Comparison of ENCODE assay signal across 16 cellular contexts in genomic region chr15:72994778-72995177, GRCh38. TPM values are rescaled to one million over a fixed set of nuclear protein-coding genes. Genes with fewer than 3 reads are reported as not detected.
DNase-seq lines count a peak whose midpoint lies in the region; ATAC-seq, FAIRE-seq and TF ChIP-seq lines count a peak whose summit lies in the region.
"Had no signal": no experiment of that assay in that cellular context is flagged by ENCODE, and none has a peak within 500 bp of the region (broad histone marks: within the 10 kb centered on the region; RNA-seq: fewer than 3 reads in every experiment).

No MANE protein-coding gene starts in this region.

- WGBS in sigmoid colon, 2 donors: 10 to 36% methylated on average over 8 of the region's 8 CpGs

- H3K27ac ChIP-seq in sigmoid colon (peak overlapping the region; percentile 7 to 41 (median 32)), kidney (ENCODE audit: low read depth in 2 of 2, low read length in 2 of 2) (no peak overlapping the region)
- H3K27ac ChIP-seq: parathyroid adenoma had no signal

- no peaks in the 10 kb centered on the region for H3K36me3 ChIP-seq in sigmoid colon
- no peaks in the 10 kb centered on the region for H3K36me3 ChIP-seq in kidney (ENCODE audit: control insufficient read depth in 1 of 2, insufficient read depth in 2 of 2, low read length in 2 of 2)
- H3K36me3 ChIP-seq: uterus had no signal

- no peak for FAIRE-seq in kidney (lab: Jason Lieb, UNC)
- FAIRE-seq: K562 had no signal

- intact Hi-C loops in sigmoid colon (cut with DNase I) (no loop called here), kidney (cut with DNase I) (no loop called here), CD14-positive monocyte (cut with micrococcal nuclease) (no loop called here)

- peaks cover 8 to 18% (median 16%) of the 10 kb centered on the region in 3 donors for H3K27me3 Mint-ChIP-seq in CD14-positive monocyte (ENCODE audit: low read depth in 3 of 3)

- H3K9ac ChIP-seq in kidney (ENCODE audit: low read length in 2 of 2): no peak overlapping the region
- H3K9ac ChIP-seq: parathyroid adenoma had no signal

- H3K4me1 ChIP-seq in sigmoid colon (peaks cover 0 to 29% (median 20%) of the 10 kb centered on the region in 4 donors), kidney (ENCODE audit: control insufficient read depth in 1 of 2, insufficient read depth in 1 of 2, low read depth in 1 of 2, low read length in 2 of 2) (no peaks in the 10 kb centered on the region)
- H3K4me1 ChIP-seq: parathyroid adenoma, uterus had no signal

- TF ChIP-seq POLR2A in sigmoid colon (IDR thresholded peaks at IDR 0.05): no peak

- no peaks in the 10 kb centered on the region for H3K36me3 Mint-ChIP-seq in CD14-positive monocyte
- H3K36me3 Mint-ChIP-seq: activated naive CD4-positive, alpha-beta T cell treated with anti-CD3 and anti-CD28 coated beads, Interleukin-2, amount 10 ng/mL, durations not matched to agents 7 days and 5 days had no signal

- peaks cover 0 to 2% (median 0%) of the 10 kb centered on the region in 7 donors for H3K9me3 Mint-ChIP-seq in CD14-positive monocyte
- H3K9me3 Mint-ChIP-seq: activated B cell treated with CpG ODN at 0.5 μM for 24 hours; activated naive CD4-positive, alpha-beta T cell treated with anti-CD3 and anti-CD28 coated beads, Interleukin-2, amount 10 ng/mL, durations not matched to agents 7 days and 5 days; effector memory CD8-positive, alpha-beta T cell had no signal

- H3K4me3 ChIP-seq in sigmoid colon: no peak overlapping the region
- no peak overlapping the region for H3K4me3 ChIP-seq in kidney (ENCODE audit: low read length in 2 of 2)
- H3K4me3 ChIP-seq: K562 had no signal

- H3K4me1 Mint-ChIP-seq in CD14-positive monocyte: peaks cover 13% of the 10 kb centered on the region
- H3K4me1 Mint-ChIP-seq: activated B cell treated with CpG ODN at 0.5 μM for 24 hours; activated naive CD4-positive, alpha-beta T cell treated with anti-CD3 and anti-CD28 coated beads, Interleukin-2, amount 10 ng/mL, durations not matched to agents 7 days and 5 days had no signal

- H3K9me3 ChIP-seq in sigmoid colon (no peaks in the 10 kb centered on the region), kidney (ENCODE audit: control insufficient read depth in 1 of 2, low read length in 2 of 2) (no peaks in the 10 kb centered on the region)
- H3K9me3 ChIP-seq: uterus had no signal

- H3K27me3 ChIP-seq in sigmoid colon: no peaks in the 10 kb centered on the region
- H3K27me3 ChIP-seq: uterus had no signal

- no peak overlapping the region for H3K27ac Mint-ChIP-seq in CD14-positive monocyte
- H3K27ac Mint-ChIP-seq: activated B cell treated with CpG ODN at 0.5 μM for 24 hours; activated naive CD4-positive, alpha-beta T cell treated with anti-CD3 and anti-CD28 coated beads, Interleukin-2, amount 10 ng/mL, durations not matched to agents 7 days and 5 days; effector memory CD8-positive, alpha-beta T cell had no signal

- DNase-seq in NCI-H1092 (lab: John Stamatoyannopoulos, UW) (peak; percentile 17), NCI-H774 (lab: John Stamatoyannopoulos, UW) (peak; percentile 71), globus pallidus (ENCODE audit: low spot score) (peak; percentile 25), sigmoid colon (no peak), kidney (no peak), MV-4-11 (lab: John Stamatoyannopoulos, UW) (no peak), CD14-positive monocyte (ENCODE audit: low spot score) (no peak)
- DNase-seq: activated B cell treated with CpG ODN at 0.5 μM for 24 hours; activated naive CD4-positive, alpha-beta T cell treated with anti-CD3 and anti-CD28 coated beads, Interleukin-2, amount 10 ng/mL, durations not matched to agents 7 days and 5 days; DMS79; effector memory CD8-positive, alpha-beta T cell; PC-3; uterus had no signal

- TF ChIP-seq EP300 in sigmoid colon (IDR thresholded peaks at IDR 0.05): no peak

- TF ChIP-seq CTCF in sigmoid colon (IDR thresholded peaks at IDR 0.05): no peak
- no peak for TF ChIP-seq CTCF in kidney (IDR thresholded peaks at IDR 0.05; ENCODE audit: borderline replicate concordance, extremely low read depth, insufficient read depth)
- TF ChIP-seq CTCF in CD14-positive monocyte (IDR thresholded peaks at IDR 0.05): no peak

- ATAC-seq in HG02884 (IDR thresholded peaks at IDR 0.05; ENCODE audit: unreplicated experiment): no peak
- ATAC-seq: effector memory CD8-positive, alpha-beta T cell; K562; PC-3 had no signal

- no peak overlapping the region for H3K4me3 Mint-ChIP-seq in CD14-positive monocyte
- H3K4me3 Mint-ChIP-seq: activated B cell treated with CpG ODN at 0.5 μM for 24 hours; activated naive CD4-positive, alpha-beta T cell treated with anti-CD3 and anti-CD28 coated beads, Interleukin-2, amount 10 ng/mL, durations not matched to agents 7 days and 5 days; effector memory CD8-positive, alpha-beta T cell had no signal

RNA-seq across cellular contexts. Expression of gene NEO1, which starts 57.5 kb away (rescaled TPM):
- 10 to 100 TPM; 19.3 to 42.1 (median 26.8) TPM for total RNA-seq in sigmoid colon
- 10 to 100 TPM in 1 of 3 donors, 1 to 10 TPM in 2; 9.0 to 56.5 (median 9.2) TPM for polyA plus RNA-seq in sigmoid colon
- total RNA-seq in kidney: 43.3 TPM
- 12.4 TPM for polyA plus RNA-seq in kidney (ENCODE audit: insufficient read depth, low read depth, low replicate concordance)
- polyA plus RNA-seq in CD14-positive monocyte: under 1 TPM in 1 of 2 donors, not detected in 1; 0.06 TPM

Comparison
In these comparisons a context has a peak if more than half of its experiments do, and no peak if none do; other contexts are left out.
1. DNase-seq: peak in NCI-H1092 (single experiment), NCI-H774 (single experiment) and globus pallidus (single experiment); none in sigmoid colon (single experiment), kidney (single experiment), MV-4-11 (single experiment) and CD14-positive monocyte (single experiment).
2. H3K27ac ChIP-seq: peak in sigmoid colon (4 of 4); none in kidney (0 of 2).
3. RNA of gene NEO1, which starts 57.5 kb away (polyA plus RNA-seq): 12.4 TPM in kidney (single experiment) and 9.0 to 56.5 TPM in sigmoid colon; 0.06 TPM in CD14-positive monocyte; every median in the first group is over 4 times any median in the second.